Comparison of ENCODE assay signal across 1 cellular context in the genomic region with DNA sequence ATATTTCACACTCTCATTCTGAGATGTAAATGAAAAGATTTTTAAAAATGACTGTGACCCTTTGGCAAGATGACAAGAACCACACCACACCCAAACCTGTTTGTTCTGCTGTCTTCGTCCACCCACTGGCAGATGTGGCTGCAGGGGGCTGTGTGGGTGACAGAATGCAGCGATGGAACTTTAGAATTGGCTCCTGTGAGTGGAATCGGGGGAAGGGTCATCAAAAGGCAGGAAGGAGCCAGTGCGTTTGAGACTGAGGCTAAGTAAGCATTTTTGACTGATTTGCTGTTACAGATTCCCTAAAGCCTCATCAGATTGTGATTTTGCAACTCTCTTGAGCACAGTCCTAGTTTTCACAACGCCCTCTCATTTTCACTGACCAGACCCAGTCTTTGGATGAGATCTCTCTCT.
TF ChIP-seq lines count a peak whose summit lies in the region.

No MANE protein-coding gene starts in this region.

TF ChIP-seq in HEK293, 187 proteins besides CTCF, POLR2A, EP300 and RAD21 (continued from another document):
- TF ChIP-seq ZBTB26 (tag by site-specific recombination; optimal IDR thresholded peaks at IDR 0.05), result no peak
- TF ChIP-seq KLF7 (tag by site-specific recombination; IDR thresholded peaks at IDR 0.05; ENCODE audit: borderline replicate concordance), result no peak
- no peak for TF ChIP-seq ZNF140 (tag by site-specific recombination; IDR thresholded peaks at IDR 0.05)
- no peak for TF ChIP-seq ZNF10 (tag by site-specific recombination; IDR thresholded peaks at IDR 0.05)
- no peak for TF ChIP-seq SETDB1 (IDR thresholded peaks at IDR 0.05; ENCODE audit: insufficient read length, low read length)
- TF ChIP-seq RBAK (tag by site-specific recombination; IDR thresholded peaks at IDR 0.05), result no peak
- no peak for TF ChIP-seq ZNF157 (tag by site-specific recombination; IDR thresholded peaks at IDR 0.05)
